ENCODE assay signal across 23 cellular contexts in genomic region chr17:76833034-76833689, GRCh38. TPM values are rescaled to one million over a fixed set of nuclear protein-coding genes. Genes with fewer than 3 reads are reported as not detected.
"Had no signal": no experiment of that assay in that cellular context is flagged by ENCODE, and none has a peak within 500 bp of the region (broad histone marks: within the 10 kb centered on the region; RNA-seq: fewer than 3 reads in every experiment).

No MANE protein-coding gene starts in this region.

- H3K36me3 ChIP-seq: ascending aorta, WERI-Rb-1 had no signal

- ATAC-seq: activated CD4-positive, alpha-beta T cell treated with anti-CD3 and anti-CD28 coated beads for 36 hours; activated CD8-positive, alpha-beta T cell treated with anti-CD3 and anti-CD28 coated beads for 36 hours; activated T-cell treated with anti-CD3 and anti-CD28 coated beads, Interleukin-2, amount 50 U/mL, for 72 hours; body of pancreas; T-cell had no signal

- H3K9me3 Mint-ChIP-seq: activated CD8-positive, alpha-beta T cell treated with anti-CD3 and anti-CD28 coated beads for 36 hours; activated naive CD4-positive, alpha-beta T cell treated with anti-CD3 and anti-CD28 coated beads, Interleukin-2, amount 10 ng/mL, durations not matched to agents 7 days and 5 days; activated naive CD8-positive, alpha-beta T cell treated with anti-CD3 and anti-CD28 coated beads for 36 hours; activated T-cell treated with anti-CD3 and anti-CD28 coated beads, Interleukin-2, amount 50 U/mL, for 72 hours; activated T-helper 2 cell treated with anti-CD3 and anti-CD28 coated beads, Interferon-gamma antibody, Interleukin-2, Interleukin-4, amounts not matched to agents 10 μg/mL and 5 μg/mL and 100 μg/mL, durations not matched to agents 14 hours and 24 hours and 36 hours; central memory CD8-positive, alpha-beta T cell; T-cell had no signal

- H3K36me3 Mint-ChIP-seq: activated naive CD4-positive, alpha-beta T cell treated with anti-CD3 and anti-CD28 coated beads, Interleukin-2, amount 10 ng/mL, durations not matched to agents 7 days and 5 days; activated naive CD8-positive, alpha-beta T cell treated with anti-CD3 and anti-CD28 coated beads for 36 hours; T-cell had no signal

- DNase-seq: activated CD4-positive, alpha-beta T cell treated with anti-CD3 and anti-CD28 coated beads for 36 hours; activated CD8-positive, alpha-beta memory T cell treated with anti-CD3 and anti-CD28 coated beads, Interleukin-2, amount 50 U/mL, for 4 hours; activated CD8-positive, alpha-beta T cell treated with anti-CD3 and anti-CD28 coated beads for 36 hours; activated gamma-delta T cell treated with Interleukin-2 at 50 U/mL for 16 hours; activated naive CD4-positive, alpha-beta T cell treated with anti-CD3 and anti-CD28 coated beads, Interleukin-2, amount 10 ng/mL, durations not matched to agents 7 days and 5 days; activated naive CD8-positive, alpha-beta T cell treated with anti-CD3 and anti-CD28 coated beads for 36 hours; activated T-cell treated with anti-CD3 and anti-CD28 coated beads, Interleukin-2, amount 50 U/mL, for 72 hours; body of pancreas; KG1; MV-4-11; NCI-H1105; NCI-H1436 treated with DMSO at 0.1 percent for 48 hours; NCI-H187; NCI-H2081; NCI-H446; SHP77 treated with DMSO at 0.1 percent for 48 hours; T-cell; T-helper 2 cell; T1000 had no signal

- H3K4me1 ChIP-seq: ascending aorta, body of pancreas had no signal

- H3K4me1 Mint-ChIP-seq: activated CD4-positive, alpha-beta T cell treated with anti-CD3 and anti-CD28 coated beads for 36 hours; activated naive CD8-positive, alpha-beta T cell treated with anti-CD3 and anti-CD28 coated beads for 36 hours; central memory CD8-positive, alpha-beta T cell; T-cell had no signal

- H3K4me3 Mint-ChIP-seq: activated CD4-positive, alpha-beta T cell treated with anti-CD3 and anti-CD28 coated beads for 36 hours; activated CD8-positive, alpha-beta T cell treated with anti-CD3 and anti-CD28 coated beads for 36 hours; activated naive CD4-positive, alpha-beta T cell treated with anti-CD3 and anti-CD28 coated beads, Interleukin-2, amount 10 ng/mL, durations not matched to agents 7 days and 5 days; activated naive CD8-positive, alpha-beta T cell treated with anti-CD3 and anti-CD28 coated beads for 36 hours; activated T-cell treated with anti-CD3 and anti-CD28 coated beads, Interleukin-2, amount 50 U/mL, for 72 hours; central memory CD8-positive, alpha-beta T cell; T-cell had no signal

- H3K27me3 Mint-ChIP-seq: activated CD4-positive, alpha-beta T cell treated with anti-CD3 and anti-CD28 coated beads for 36 hours; activated CD8-positive, alpha-beta T cell treated with anti-CD3 and anti-CD28 coated beads for 36 hours; activated naive CD8-positive, alpha-beta T cell treated with anti-CD3 and anti-CD28 coated beads for 36 hours had no signal

- H3K27me3 ChIP-seq: ascending aorta, body of pancreas had no signal

- H3K4me3 ChIP-seq: ascending aorta, body of pancreas had no signal

- H3K27ac ChIP-seq: ascending aorta, body of pancreas, WERI-Rb-1 had no signal

- H3K27ac Mint-ChIP-seq: activated CD4-positive, alpha-beta T cell treated with anti-CD3 and anti-CD28 coated beads for 36 hours; activated CD8-positive, alpha-beta T cell treated with anti-CD3 and anti-CD28 coated beads for 36 hours; activated naive CD4-positive, alpha-beta T cell treated with anti-CD3 and anti-CD28 coated beads, Interleukin-2, amount 10 ng/mL, durations not matched to agents 7 days and 5 days; activated naive CD8-positive, alpha-beta T cell treated with anti-CD3 and anti-CD28 coated beads for 36 hours; activated T-cell treated with anti-CD3 and anti-CD28 coated beads, Interleukin-2, amount 50 U/mL, for 72 hours; activated T-helper 2 cell treated with anti-CD3 and anti-CD28 coated beads, Interferon-gamma antibody, Interleukin-2, Interleukin-4, amounts not matched to agents 10 μg/mL and 5 μg/mL and 100 μg/mL, durations not matched to agents 14 hours and 24 hours and 36 hours; T-cell had no signal

- H3K9me3 ChIP-seq: ascending aorta, body of pancreas had no signal

RNA-seq across cellular contexts. Expression of gene MGAT5B, which starts 35.0 kb away (rescaled TPM):
- total RNA-seq: activated CD4-positive, alpha-beta T cell treated with anti-CD3 and anti-CD28 coated beads for 36 hours; activated CD8-positive, alpha-beta T cell treated with anti-CD3 and anti-CD28 coated beads for 36 hours; ascending aorta had no signal
